ENCODE assay signal across 10 cellular contexts in the genomic region with DNA sequence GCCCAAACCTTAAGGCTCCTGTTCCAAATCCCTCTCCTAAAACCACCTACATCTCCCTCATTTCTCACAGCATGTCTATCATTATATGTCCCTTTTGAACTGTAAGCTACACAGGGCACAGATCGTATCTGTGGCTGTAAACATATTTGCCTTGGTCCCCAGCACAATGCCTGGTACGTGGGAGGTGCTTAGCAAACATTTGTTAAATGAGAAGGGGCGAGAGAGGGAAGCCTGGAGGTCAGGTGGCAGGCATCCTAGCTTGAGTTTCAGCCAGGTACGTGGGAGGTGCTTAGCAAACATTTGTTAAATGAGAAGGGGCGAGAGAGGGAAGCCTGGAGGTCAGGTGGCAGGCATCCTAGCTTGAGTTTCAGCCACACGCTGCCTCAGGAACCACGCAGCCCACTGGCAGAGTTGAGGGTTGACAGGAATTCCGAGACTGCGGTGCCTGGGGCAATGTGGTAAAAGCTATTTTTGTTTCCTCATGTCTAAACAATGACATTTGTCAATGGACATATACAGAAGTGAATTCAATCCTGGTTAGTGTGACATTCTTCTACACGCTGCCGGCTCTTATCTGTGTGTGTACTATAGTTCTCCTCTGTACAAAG.
DNase-seq lines count a peak whose midpoint lies in the region; ATAC-seq and TF ChIP-seq lines count a peak whose summit lies in the region.
"Had no signal": no experiment of that assay in that cellular context is flagged by ENCODE, and none has a peak within 500 bp of the region (broad histone marks: within the 10 kb centered on the region; RNA-seq: fewer than 3 reads in every experiment).

No MANE protein-coding gene starts in this region.

- TF ChIP-seq CTCF in heart left ventricle (IDR thresholded peaks at IDR 0.05) = no peak
- no peak for TF ChIP-seq CTCF in gastrocnemius medialis (IDR thresholded peaks at IDR 0.05 in 4 of 5, conservative IDR thresholded peaks at IDR 0.05 in 1 of 5)

- no peaks in the 10 kb centered on the region for H3K9me3 ChIP-seq in heart left ventricle
- H3K9me3 ChIP-seq in gastrocnemius medialis = no peaks in the 10 kb centered on the region
- H3K9me3 ChIP-seq: upper lobe of left lung had no signal

- in situ Hi-C loops in gastrocnemius medialis (cut with MboI; ENCODE audit: low sequenced_read_pairs in 4 of 4) = no loop called here

- no peaks in the 10 kb centered on the region for H3K27me3 ChIP-seq in heart left ventricle
- H3K27me3 ChIP-seq in gastrocnemius medialis = no peaks in the 10 kb centered on the region
- H3K27me3 ChIP-seq: upper lobe of left lung had no signal

- WGBS in heart left ventricle, 4 donors = 32 to 41% (median 33%) methylated on average over 11 of the region's 11 CpGs

- no peak for TF ChIP-seq POLR2A in heart left ventricle (IDR thresholded peaks at IDR 0.05)
- no peak for TF ChIP-seq POLR2A in gastrocnemius medialis (IDR thresholded peaks at IDR 0.05)

- DNase-seq in HK-2 (ENCODE audit: unreplicated experiment) (peak; percentile 40), heart left ventricle (peak in 4 of 5 donors; percentile 55 to 75 (median 68)), gastrocnemius medialis (peak in 1 of 2 donors; percentile 33)
- no peak for DNase-seq in activated CD8-positive, alpha-beta memory T cell treated with anti-CD3 and anti-CD28 coated beads, Interleukin-2, amount 50 U/mL, for 4 hours
- DNase-seq: NCI-H82 had no signal

- H3K4me1 ChIP-seq in heart left ventricle (peaks cover 0 to 36% (median 2%) of the 10 kb centered on the region in 12 donors), gastrocnemius medialis (peaks cover 0 to 10% of the 10 kb centered on the region in 2 donors)
- H3K4me1 ChIP-seq: upper lobe of left lung had no signal

- H3K27ac ChIP-seq in heart left ventricle = peak overlapping the region in 11 of 12 donors; percentile 45 to 89 (median 74)
- H3K27ac ChIP-seq in gastrocnemius medialis = peak overlapping the region in 2 of 4 donors; percentile 3 to 7
- H3K27ac ChIP-seq: HL-60, upper lobe of left lung had no signal

- ATAC-seq in SK-N-SH treated with all-trans-retinoic acid at 6 μM for 48 hours (no peak), heart left ventricle (peak; percentile 84 to 94 (median 86)), gastrocnemius medialis (peak; percentile 45 to 76), HG03521 (IDR thresholded peaks at IDR 0.05; ENCODE audit: unreplicated experiment) (no peak), HG03378 (IDR thresholded peaks at IDR 0.05; ENCODE audit: unreplicated experiment) (no peak)

- H3K36me3 ChIP-seq in heart left ventricle (no peaks in the 10 kb centered on the region), gastrocnemius medialis (no peaks in the 10 kb centered on the region)
- H3K36me3 ChIP-seq: upper lobe of left lung had no signal

- H3K4me3 ChIP-seq in heart left ventricle = no peak overlapping the region
- no peak overlapping the region for H3K4me3 ChIP-seq in gastrocnemius medialis
- H3K4me3 ChIP-seq: upper lobe of left lung had no signal

- intact Hi-C loops in heart left ventricle (cut with DNase I) = loop anchor here in 1 of 10 donors (5.0 kb wide), 1 partner anchor 340 kb away; no protein-coding TSS in a partner anchor
- intact Hi-C loops in gastrocnemius medialis (cut with DNase I; ENCODE audit: low total_unique reads) = no loop called here

TF ChIP-seq in SK-N-SH treated with all-trans-retinoic acid at 6 μM for 48 hours, 23 proteins besides CTCF, POLR2A, EP300 and RAD21:
- no peak for TF ChIP-seq CREB5 (CRISPR knock-in tag; IDR thresholded peaks at IDR 0.05; ENCODE audit: low read depth)
- TF ChIP-seq ZNF70 (CRISPR knock-in tag; IDR thresholded peaks at IDR 0.05) = peak; percentile 49

Comparison
In these comparisons a context has a peak if more than half of its experiments do, and no peak if none do; other contexts are left out.
1. ATAC-seq: peak in heart left ventricle (4 of 4) and gastrocnemius medialis (2 of 2); none in SK-N-SH treated with all-trans-retinoic acid at 6 μM for 48 hours (single experiment), HG03521 (single experiment) and HG03378 (single experiment).